ENCODE assay signal across 11 cellular contexts in the genomic region with DNA sequence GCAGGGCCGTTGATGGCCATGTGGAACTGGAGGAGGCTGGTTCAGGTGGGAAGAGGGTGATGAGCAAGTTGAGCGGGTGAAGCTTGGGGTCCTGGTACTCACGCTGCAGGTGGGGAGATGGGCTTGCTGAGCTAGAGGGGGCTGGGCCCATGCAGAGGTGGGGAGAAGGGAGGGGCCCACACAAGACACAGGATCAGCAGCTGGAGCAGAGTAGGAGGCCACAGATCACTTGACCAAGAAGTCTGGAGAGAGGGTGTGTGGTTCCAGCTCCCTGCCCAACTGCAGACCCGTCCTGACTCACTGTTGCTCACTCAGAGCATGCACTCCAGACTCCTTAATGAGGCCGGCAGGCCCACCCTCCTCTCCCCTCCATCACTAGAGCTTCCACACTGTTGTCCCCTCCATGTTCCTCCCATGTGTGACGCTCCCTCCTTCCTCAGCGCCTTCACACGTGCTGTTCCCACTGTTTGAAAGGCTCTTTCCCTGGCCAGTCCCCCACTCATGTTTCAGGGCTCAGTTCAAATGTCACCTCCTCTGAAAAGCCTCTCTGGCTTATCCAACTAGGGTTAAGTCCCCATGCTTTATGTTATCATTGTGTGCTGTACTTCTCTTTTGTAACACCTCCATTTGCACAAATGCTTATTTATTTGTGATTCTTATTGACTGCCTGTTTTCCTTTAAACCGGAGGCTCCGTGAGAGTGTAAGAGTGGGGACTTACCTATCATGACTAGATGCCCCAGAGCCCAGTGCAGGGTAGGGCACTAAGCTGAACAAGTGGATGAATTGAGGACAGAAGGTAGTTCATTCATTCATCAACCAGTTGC. TPM values are rescaled to one million over a fixed set of nuclear protein-coding genes. Genes with fewer than 3 reads are reported as not detected.
DNase-seq lines count a peak whose midpoint lies in the region; ATAC-seq and TF ChIP-seq lines count a peak whose summit lies in the region.
"Had no signal": no experiment of that assay in that cellular context is flagged by ENCODE, and none has a peak within 500 bp of the region (broad histone marks: within the 10 kb centered on the region; RNA-seq: fewer than 3 reads in every experiment).

No MANE protein-coding gene starts in this region.

- no peaks in the 10 kb centered on the region for H3K9me3 Mint-ChIP-seq in CD8-positive, alpha-beta T cell
- H3K9me3 Mint-ChIP-seq in chondrocyte (ENCODE audit: low read depth): no peaks in the 10 kb centered on the region
- H3K9me3 Mint-ChIP-seq in nephron: no peaks in the 10 kb centered on the region

- CTCF ChIA-PET in CD8-positive, alpha-beta T cell (lab: Charles Lee): interaction anchor here (0.9 to 2.8 kb wide), 3 partner anchors 13 to 69 kb away, joined by 4 to 18 read pairs (median 12); no protein-coding TSS in a partner anchor

- no peak overlapping the region for H3K27ac ChIP-seq in CD8-positive, alpha-beta T cell (ENCODE audit: low read depth, low read length)

- peak overlapping the region; percentile 93 for H3K4me3 Mint-ChIP-seq in CD8-positive, alpha-beta T cell
- H3K4me3 Mint-ChIP-seq in chondrocyte (ENCODE audit: unreplicated experiment) (peak overlapping the region; percentile 82), nephron (peak overlapping the region; percentile 84 to 92 (median 86))

- POLR2A ChIA-PET in CD8-positive, alpha-beta T cell (lab: Charles Lee): interaction anchor here (0.9 kb wide), 1 partner anchor 12 kb away, joined by 3 read pairs; a partner anchor contains a TSS

- peak overlapping the region; percentile 49 for H3K27ac Mint-ChIP-seq in CD8-positive, alpha-beta T cell
- no peak overlapping the region for H3K27ac Mint-ChIP-seq in chondrocyte (ENCODE audit: unreplicated experiment)
- H3K27ac Mint-ChIP-seq in nephron: no peak overlapping the region

- intact Hi-C loops in CD8-positive, alpha-beta T cell (cut with DNase I, micrococcal nuclease): loop anchor here (5.0 to 10.0 kb wide), 4 partner anchors 143 to 1281 kb away; a partner anchor contains a TSS

- H3K27me3 ChIP-seq in CD8-positive, alpha-beta T cell (ENCODE audit: insufficient read depth, low read length): no peaks in the 10 kb centered on the region
- no peaks in the 10 kb centered on the region for H3K27me3 ChIP-seq in MG63

- H3K4me1 Mint-ChIP-seq in CD8-positive, alpha-beta T cell (ENCODE audit: low read depth): peaks cover 46% of the 10 kb centered on the region
- H3K4me1 Mint-ChIP-seq in chondrocyte (ENCODE audit: low read depth) (peaks cover 57% of the 10 kb centered on the region), nephron (peaks cover 54% of the 10 kb centered on the region)

- ATAC-seq in CD8-positive, alpha-beta T cell: no peak
- no peak for ATAC-seq in GM18867 (IDR thresholded peaks at IDR 0.05; ENCODE audit: unreplicated experiment)
- no peak for ATAC-seq in HG03457 (IDR thresholded peaks at IDR 0.05; ENCODE audit: unreplicated experiment)

- H3K9me3 ChIP-seq in CD8-positive, alpha-beta T cell (ENCODE audit: low read length): no peaks in the 10 kb centered on the region
- no peaks in the 10 kb centered on the region for H3K9me3 ChIP-seq in MG63

- DNase-seq in CD8-positive, alpha-beta T cell: no peak
- DNase-seq in MG63: peak; percentile 35
- DNase-seq in chondrocyte (ENCODE audit: low spot score): no peak
- DNase-seq in NCI-H1105 treated with DMSO at 0.1 percent for 48 hours (lab: John Stamatoyannopoulos, UW): no peak
- DNase-seq in G401 (ENCODE audit: low spot score): no peak
- DNase-seq: amniotic stem cell, NCI-H510A treated with DMSO at 0.1 percent for 48 hours had no signal

- peaks cover 47% of the 10 kb centered on the region for H3K36me3 Mint-ChIP-seq in CD8-positive, alpha-beta T cell
- H3K36me3 Mint-ChIP-seq in chondrocyte (ENCODE audit: low read depth) (peaks cover 2% of the 10 kb centered on the region), nephron (ENCODE audit: low read depth) (peaks cover 4% of the 10 kb centered on the region)

- TF ChIP-seq CTCF in CD8-positive, alpha-beta T cell (IDR thresholded peaks at IDR 0.05): no peak
- TF ChIP-seq CTCF in chondrocyte (IDR thresholded peaks at IDR 0.05) (no peak), nephron (IDR thresholded peaks at IDR 0.05; ENCODE audit: unreplicated experiment in 3 of 3) (no peak)

- H3K4me1 ChIP-seq in CD8-positive, alpha-beta T cell (ENCODE audit: insufficient read depth, low read length): peaks cover 35% of the 10 kb centered on the region

- H3K36me3 ChIP-seq in CD8-positive, alpha-beta T cell (ENCODE audit: insufficient read depth, low read length): peaks cover 9% of the 10 kb centered on the region
- H3K36me3 ChIP-seq in MG63: peaks cover 38% of the 10 kb centered on the region

- H3K27me3 Mint-ChIP-seq in CD8-positive, alpha-beta T cell (ENCODE audit: low read depth): no peaks in the 10 kb centered on the region
- H3K27me3 Mint-ChIP-seq in chondrocyte (ENCODE audit: low read depth) (no peaks in the 10 kb centered on the region), nephron (ENCODE audit: low read depth) (no peaks in the 10 kb centered on the region)

- in situ Hi-C loops in G401 (cut with HindIII; ENCODE audit: low sequenced_read_pairs): no loop called here

- peak overlapping the region; percentile 84 for H3K4me3 ChIP-seq in CD8-positive, alpha-beta T cell (ENCODE audit: low read depth, low read length)
- H3K4me3 ChIP-seq in MG63: peak overlapping the region; percentile 96

RNA-seq across cellular contexts. Expression of a gene that starts 2.3 kb away (rescaled TPM):
- 10 to 100 TPM; 10.8 to 11.9 TPM for total RNA-seq in CD8-positive, alpha-beta T cell
- total RNA-seq in MG63 (2014; rRNA removed; shearing (Covaris generic); ENCODE audit: low replicate concordance): 9.7 and 11.4 TPM in 2 replicates
- 16.6 to 18.6 TPM (median 17.7 TPM) in 3 replicates for total RNA-seq in chondrocyte
- 16.3 and 23.5 TPM in 2 replicates for total RNA-seq in G401 (2014; rRNA removed; shearing (Covaris generic))

RNA-seq across cellular contexts. Expression of a gene that starts 11.5 kb away (rescaled TPM):
- under 1 TPM; 0.19 to 0.22 TPM for total RNA-seq in CD8-positive, alpha-beta T cell
- not detected in 2 replicates for total RNA-seq in MG63 (2014; rRNA removed; shearing (Covaris generic); ENCODE audit: low replicate concordance)
- 0.12 TPM in 1 of 3 replicates, not detected in the others for total RNA-seq in chondrocyte
- total RNA-seq in G401 (2014; rRNA removed; shearing (Covaris generic)): not detected in 2 replicates

RNA-seq across cellular contexts. Expression of a gene that starts 23.1 kb away (rescaled TPM):
- total RNA-seq in CD8-positive, alpha-beta T cell: not detected
- total RNA-seq in MG63 (2014; rRNA removed; shearing (Covaris generic); ENCODE audit: low replicate concordance): not detected in 2 replicates
- total RNA-seq in chondrocyte: 0.40 to 0.49 TPM in 2 of 3 replicates, not detected in the other
- total RNA-seq in G401 (2014; rRNA removed; shearing (Covaris generic)): not detected in 2 replicates
- total RNA-seq: posterior vena cava had no signal

RNA-seq across cellular contexts. Expression of a gene that starts 59.1 kb away (rescaled TPM):
- total RNA-seq in CD8-positive, alpha-beta T cell: not detected
- not detected in 2 replicates for total RNA-seq in MG63 (2014; rRNA removed; shearing (Covaris generic); ENCODE audit: low replicate concordance)
- not detected in 3 replicates for total RNA-seq in chondrocyte
- total RNA-seq in G401 (2014; rRNA removed; shearing (Covaris generic)): not detected in 2 replicates
- total RNA-seq: posterior vena cava had no signal
